15 cellular contexts compared by ENCODE assay signal in genomic region chr12:92471551-92471950, GRCh38.
A peak's percentile ranks its signal among the peaks of the same experiment; 100 is the strongest.
DNase-seq lines count a peak whose midpoint lies in the region; ATAC-seq, FAIRE-seq and TF ChIP-seq lines count a peak whose summit lies in the region.
"Had no signal": no experiment of that assay in that cellular context is flagged by ENCODE, and none has a peak within 500 bp of the region (broad histone marks: within the 10 kb centered on the region; RNA-seq: fewer than 3 reads in every experiment).

No MANE protein-coding gene starts in this region.

- H3K4me3 Mint-ChIP-seq in chondrocyte (ENCODE audit: unreplicated experiment), result no peak overlapping the region
- no peak overlapping the region for H3K4me3 Mint-ChIP-seq in activated T-helper 2 cell treated with anti-CD3 and anti-CD28 coated beads, Interferon-gamma antibody, Interleukin-2, Interleukin-4, amounts not matched to agents 10 μg/mL and 5 μg/mL and 100 μg/mL, durations not matched to agents 14 hours and 24 hours and 36 hours (ENCODE audit: low read depth)

- H3K27ac ChIP-seq in small intestine (ENCODE audit: low read depth in 1 of 2, low read length in 1 of 2) (no peak overlapping the region), gastrocnemius medialis (no peak overlapping the region)
- H3K27ac ChIP-seq: ascending aorta, right lobe of liver, uterus had no signal

- no peaks in the 10 kb centered on the region for H3K9me3 Mint-ChIP-seq in chondrocyte (ENCODE audit: low read depth)
- H3K9me3 Mint-ChIP-seq in activated T-helper 2 cell treated with anti-CD3 and anti-CD28 coated beads, Interferon-gamma antibody, Interleukin-2, Interleukin-4, amounts not matched to agents 10 μg/mL and 5 μg/mL and 100 μg/mL, durations not matched to agents 14 hours and 24 hours and 36 hours, result peaks cover 4% of the 10 kb centered on the region

- 73 to 79% (median 75%) methylated on average over 1 of the region's 1 CpG for WGBS in small intestine, 3 donors

- H3K4me1 ChIP-seq in small intestine (ENCODE audit: control insufficient read depth in 2 of 2, insufficient read depth in 1 of 2, low read depth in 1 of 2, low read length in 1 of 2), result peaks cover 2 to 3% of the 10 kb centered on the region in 2 donors
- H3K4me1 ChIP-seq in gastrocnemius medialis, result peaks cover 34 to 47% of the 10 kb centered on the region in 2 donors
- H3K4me1 ChIP-seq: ascending aorta, right lobe of liver, uterus had no signal

- H3K36me3 Mint-ChIP-seq in chondrocyte (ENCODE audit: low read depth), result no peaks in the 10 kb centered on the region
- H3K36me3 Mint-ChIP-seq in activated T-helper 2 cell treated with anti-CD3 and anti-CD28 coated beads, Interferon-gamma antibody, Interleukin-2, Interleukin-4, amounts not matched to agents 10 μg/mL and 5 μg/mL and 100 μg/mL, durations not matched to agents 14 hours and 24 hours and 36 hours (ENCODE audit: low read depth), result no peaks in the 10 kb centered on the region

- H3K27me3 ChIP-seq in small intestine (ENCODE audit: control insufficient read depth in 2 of 2, insufficient read depth in 2 of 2, low read length in 2 of 2) (no peaks in the 10 kb centered on the region), gastrocnemius medialis (no peaks in the 10 kb centered on the region)
- H3K27me3 ChIP-seq: ascending aorta, right lobe of liver, uterus had no signal

- H3K4me3 ChIP-seq in small intestine (ENCODE audit: low read depth in 1 of 2, low read length in 2 of 2), result no peak overlapping the region
- H3K4me3 ChIP-seq in gastrocnemius medialis, result no peak overlapping the region
- H3K4me3 ChIP-seq: ascending aorta, right lobe of liver, uterus had no signal

- in situ Hi-C loops in gastrocnemius medialis (cut with MboI; ENCODE audit: low sequenced_read_pairs in 4 of 4), result no loop called here

- TF ChIP-seq CTCF in chondrocyte (IDR thresholded peaks at IDR 0.05) (no peak), gastrocnemius medialis (IDR thresholded peaks at IDR 0.05 in 4 of 5, conservative IDR thresholded peaks at IDR 0.05 in 1 of 5) (no peak)

- no peaks in the 10 kb centered on the region for H3K27me3 Mint-ChIP-seq in chondrocyte (ENCODE audit: low read depth)
- no peaks in the 10 kb centered on the region for H3K27me3 Mint-ChIP-seq in activated T-helper 2 cell treated with anti-CD3 and anti-CD28 coated beads, Interferon-gamma antibody, Interleukin-2, Interleukin-4, amounts not matched to agents 10 μg/mL and 5 μg/mL and 100 μg/mL, durations not matched to agents 14 hours and 24 hours and 36 hours (ENCODE audit: low read depth)

- FAIRE-seq in small intestine (lab: Jason Lieb, UNC), result no peak

- no peaks in the 10 kb centered on the region for H3K36me3 ChIP-seq in small intestine (ENCODE audit: control insufficient read depth in 2 of 2, insufficient read depth in 2 of 2, low read length in 2 of 2)
- H3K36me3 ChIP-seq in gastrocnemius medialis, result no peaks in the 10 kb centered on the region
- H3K36me3 ChIP-seq: ascending aorta, right lobe of liver, uterus had no signal

- ATAC-seq in GM18511 (IDR thresholded peaks at IDR 0.05; ENCODE audit: unreplicated experiment) (peak; percentile 45), GM19467 (IDR thresholded peaks at IDR 0.05; ENCODE audit: unreplicated experiment) (peak; percentile 44), HG02981 (IDR thresholded peaks at IDR 0.05; ENCODE audit: unreplicated experiment) (peak; percentile 41), gastrocnemius medialis (no peak)
- ATAC-seq: right lobe of liver had no signal

- H3K27ac Mint-ChIP-seq in chondrocyte (ENCODE audit: unreplicated experiment), result no peak overlapping the region
- no peak overlapping the region for H3K27ac Mint-ChIP-seq in activated T-helper 2 cell treated with anti-CD3 and anti-CD28 coated beads, Interferon-gamma antibody, Interleukin-2, Interleukin-4, amounts not matched to agents 10 μg/mL and 5 μg/mL and 100 μg/mL, durations not matched to agents 14 hours and 24 hours and 36 hours

- no peak for TF ChIP-seq POLR2A in gastrocnemius medialis (IDR thresholded peaks at IDR 0.05)

- intact Hi-C loops in gastrocnemius medialis (cut with DNase I; ENCODE audit: low total_unique reads), result no loop called here
- intact Hi-C loops in activated T-helper 2 cell treated with anti-CD3 and anti-CD28 coated beads, Interferon-gamma antibody, Interleukin-2, Interleukin-4, amounts not matched to agents 10 μg/mL and 5 μg/mL and 100 μg/mL, durations not matched to agents 14 hours and 24 hours and 36 hours (cut with micrococcal nuclease), result loop anchor here (2.0 to 10.0 kb wide), 3 partner anchors 67 to 697 kb away; partner anchors contain the start of gene BTG1

- H3K9me3 ChIP-seq in small intestine (ENCODE audit: control insufficient read depth, low read depth), result no peaks in the 10 kb centered on the region
- H3K9me3 ChIP-seq in gastrocnemius medialis, result no peaks in the 10 kb centered on the region
- H3K9me3 ChIP-seq: ascending aorta, right lobe of liver, uterus had no signal

- H3K4me1 Mint-ChIP-seq in chondrocyte (ENCODE audit: low read depth), result peaks cover 35% of the 10 kb centered on the region
- peaks cover 23% of the 10 kb centered on the region for H3K4me1 Mint-ChIP-seq in activated T-helper 2 cell treated with anti-CD3 and anti-CD28 coated beads, Interferon-gamma antibody, Interleukin-2, Interleukin-4, amounts not matched to agents 10 μg/mL and 5 μg/mL and 100 μg/mL, durations not matched to agents 14 hours and 24 hours and 36 hours (ENCODE audit: low read depth)

- DNase-seq in NAMALWA (ENCODE audit: low spot score) (peak; percentile 71), chondrocyte (ENCODE audit: low spot score) (no peak), small intestine (no peak), gastrocnemius medialis (no peak)
- no peak for DNase-seq in activated T-helper 2 cell treated with anti-CD3 and anti-CD28 coated beads, Interferon-gamma antibody, Interleukin-2, Interleukin-4, amounts not matched to agents 10 μg/mL and 5 μg/mL and 100 μg/mL, durations not matched to agents 14 hours and 24 hours and 36 hours (ENCODE audit: low spot score)
- DNase-seq: C1 segment of cervical spinal cord, NCI-H1105 treated with DMSO at 0.1 percent for 48 hours, NCI-H526 treated with DMSO at 0.1 percent for 48 hours, right lobe of liver, T-helper 1 cell, uterus had no signal

Comparison
In these comparisons a context has a peak if more than half of its experiments do, and no peak if none do; other contexts are left out.
1. ATAC-seq: peak in GM18511 (single experiment), GM19467 (single experiment) and HG02981 (single experiment); none in gastrocnemius medialis (0 of 2).